ENCODE assay signal across 25 cellular contexts in the genomic region with DNA sequence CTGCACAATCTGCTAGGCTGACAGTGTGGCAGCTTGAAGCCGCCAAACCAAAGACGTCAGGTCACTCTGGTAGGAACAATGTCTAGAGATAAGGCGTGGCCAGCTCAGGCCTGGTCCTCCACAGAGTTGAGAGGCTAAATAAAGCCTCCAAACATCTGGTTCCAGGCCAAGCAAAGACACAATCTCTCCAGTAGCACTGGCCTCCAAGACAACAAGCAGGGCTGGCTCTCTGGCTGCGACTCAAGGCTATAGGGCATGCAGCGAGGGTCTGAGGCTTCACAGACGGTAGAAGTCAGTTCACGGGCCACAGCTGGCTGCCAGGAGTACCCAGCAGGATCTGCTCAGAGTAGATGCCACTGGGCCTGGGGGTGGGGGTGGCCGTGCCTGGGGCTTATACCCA.
DNase-seq lines count a peak whose midpoint lies in the region; ATAC-seq, FAIRE-seq and TF ChIP-seq lines count a peak whose summit lies in the region.
"Had no signal": no experiment of that assay in that cellular context is flagged by ENCODE, and none has a peak within 500 bp of the region (broad histone marks: within the 10 kb centered on the region; RNA-seq: fewer than 3 reads in every experiment).

No MANE protein-coding gene starts in this region.

- ATAC-seq in gastrocnemius medialis (peak; percentile 37 to 43), HG03521 (IDR thresholded peaks at IDR 0.05; ENCODE audit: unreplicated experiment) (no peak)
- ATAC-seq: activated CD8-positive, alpha-beta T cell treated with anti-CD3 and anti-CD28 coated beads, Interleukin-2, amount 10 ng/mL, durations not matched to agents 7 days and 5 days; activated naive CD8-positive, alpha-beta T cell treated with anti-CD3 and anti-CD28 coated beads, Interleukin-2, amount 50 U/mL, for 24 hours; body of pancreas; stimulated activated effector memory CD8-positive, alpha-beta T cell treated with anti-CD3 and anti-CD28 coated beads, Interleukin-12 subunit alpha, Interleukin-12 subunit beta, amount 100 ng/mL, for 72 hours had no signal

- H3K4me1 Mint-ChIP-seq in activated T-helper 1 cell treated with anti-CD3 and anti-CD28 coated beads, Interleukin-12 subunit alpha, Interleukin-12 subunit beta, Interleukin-2, Interleukin-4 antibody, amounts not matched to agents 30 ng/mL and 10 ng/mL and 1 ng/mL, durations not matched to agents 14 hours and 24 hours and 36 hours (ENCODE audit: low read depth), result peaks cover 21% of the 10 kb centered on the region

- no peaks in the 10 kb centered on the region for H3K27me3 Mint-ChIP-seq in activated T-helper 1 cell treated with anti-CD3 and anti-CD28 coated beads, Interleukin-12 subunit alpha, Interleukin-12 subunit beta, Interleukin-2, Interleukin-4 antibody, amounts not matched to agents 30 ng/mL and 10 ng/mL and 1 ng/mL, durations not matched to agents 14 hours and 24 hours and 36 hours (ENCODE audit: insufficient read depth)
- H3K27me3 Mint-ChIP-seq: activated naive CD8-positive, alpha-beta T cell treated with anti-CD3 and anti-CD28 coated beads, Interleukin-2, amount 50 U/mL, for 24 hours; naive B cell had no signal

- peak overlapping the region; percentile 14 for H3K4me3 ChIP-seq in coronary artery
- H3K4me3 ChIP-seq in right atrium auricular region, result no peak overlapping the region
- no peak overlapping the region for H3K4me3 ChIP-seq in gastrocnemius medialis
- H3K4me3 ChIP-seq: body of pancreas had no signal

- no peak for TF ChIP-seq CTCF in coronary artery (IDR thresholded peaks at IDR 0.05)
- TF ChIP-seq CTCF in right atrium auricular region (IDR thresholded peaks at IDR 0.05), result no peak
- TF ChIP-seq CTCF in gastrocnemius medialis (IDR thresholded peaks at IDR 0.05 in 4 of 5, conservative IDR thresholded peaks at IDR 0.05 in 1 of 5), result no peak

- H3K36me3 ChIP-seq in right atrium auricular region, result peaks cover 6% of the 10 kb centered on the region
- H3K36me3 ChIP-seq in gastrocnemius medialis, result peaks cover 0 to 1% of the 10 kb centered on the region in 2 donors

- intact Hi-C loops in gastrocnemius medialis (cut with DNase I; ENCODE audit: low total_unique reads), result no loop called here
- intact Hi-C loops in activated T-helper 1 cell treated with anti-CD3 and anti-CD28 coated beads, Interleukin-12 subunit alpha, Interleukin-12 subunit beta, Interleukin-2, Interleukin-4 antibody, amounts not matched to agents 30 ng/mL and 10 ng/mL and 1 ng/mL, durations not matched to agents 14 hours and 24 hours and 36 hours (cut with micrococcal nuclease), result no loop called here

- H3K9me3 ChIP-seq in right atrium auricular region, result no peaks in the 10 kb centered on the region
- no peaks in the 10 kb centered on the region for H3K9me3 ChIP-seq in gastrocnemius medialis
- H3K9me3 ChIP-seq: body of pancreas had no signal

- peak; percentile 71 for FAIRE-seq in HTR-8/SVneo (lab: Jason Lieb, UNC)
- FAIRE-seq in GM12892 (lab: Jason Lieb, UNC), result no peak
- FAIRE-seq in urothelium cell line (lab: Jason Lieb, UNC), result no peak

- no peak for TF ChIP-seq POLR2A in gastrocnemius medialis (IDR thresholded peaks at IDR 0.05)
- no peak for TF ChIP-seq POLR2A in GM12892 (IDR thresholded peaks at IDR 0.05; ENCODE audit: low read depth, low read length)

- in situ Hi-C loops in gastrocnemius medialis (cut with MboI; ENCODE audit: low sequenced_read_pairs in 4 of 4), result no loop called here

- H3K27ac ChIP-seq in coronary artery (peak overlapping the region; percentile 91 to 99), right atrium auricular region (peak overlapping the region; percentile 95), gastrocnemius medialis (peak overlapping the region in 3 of 4 donors; percentile 36 to 88 (median 57))
- H3K27ac ChIP-seq: body of pancreas had no signal

- peaks cover 11% of the 10 kb centered on the region for H3K36me3 Mint-ChIP-seq in activated T-helper 1 cell treated with anti-CD3 and anti-CD28 coated beads, Interleukin-12 subunit alpha, Interleukin-12 subunit beta, Interleukin-2, Interleukin-4 antibody, amounts not matched to agents 30 ng/mL and 10 ng/mL and 1 ng/mL, durations not matched to agents 14 hours and 24 hours and 36 hours (ENCODE audit: low read depth)

- H3K27ac Mint-ChIP-seq in activated T-helper 1 cell treated with anti-CD3 and anti-CD28 coated beads, Interleukin-12 subunit alpha, Interleukin-12 subunit beta, Interleukin-2, Interleukin-4 antibody, amounts not matched to agents 30 ng/mL and 10 ng/mL and 1 ng/mL, durations not matched to agents 14 hours and 24 hours and 36 hours, result no peak overlapping the region
- H3K27ac Mint-ChIP-seq: activated CD8-positive, alpha-beta T cell treated with anti-CD3 and anti-CD28 coated beads, Interleukin-2, amount 10 ng/mL, durations not matched to agents 7 days and 5 days; activated naive CD8-positive, alpha-beta T cell treated with anti-CD3 and anti-CD28 coated beads, Interleukin-2, amount 50 U/mL, for 24 hours; stimulated activated effector memory CD8-positive, alpha-beta T cell treated with anti-CD3 and anti-CD28 coated beads, Interleukin-12 subunit alpha, Interleukin-12 subunit beta, amount 100 ng/mL, for 72 hours; T-helper 2 cell treated with Interferon-gamma antibody and Interleukin-4, amounts not matched to agents 5 μg/mL and 100 μg/mL, for 36 hours had no signal

- H3K4me1 ChIP-seq in right atrium auricular region (peaks cover 0 to 70% of the 10 kb centered on the region in 2 donors), gastrocnemius medialis (peaks cover 31 to 63% of the 10 kb centered on the region in 2 donors)

- H3K4me3 Mint-ChIP-seq in activated T-helper 1 cell treated with anti-CD3 and anti-CD28 coated beads, Interleukin-12 subunit alpha, Interleukin-12 subunit beta, Interleukin-2, Interleukin-4 antibody, amounts not matched to agents 30 ng/mL and 10 ng/mL and 1 ng/mL, durations not matched to agents 14 hours and 24 hours and 36 hours, result no peak overlapping the region
- H3K4me3 Mint-ChIP-seq: activated CD8-positive, alpha-beta T cell treated with anti-CD3 and anti-CD28 coated beads, Interleukin-2, amount 10 ng/mL, durations not matched to agents 7 days and 5 days; activated naive CD8-positive, alpha-beta T cell treated with anti-CD3 and anti-CD28 coated beads, Interleukin-2, amount 50 U/mL, for 24 hours; stimulated activated effector memory CD8-positive, alpha-beta T cell treated with anti-CD3 and anti-CD28 coated beads, Interleukin-12 subunit alpha, Interleukin-12 subunit beta, amount 100 ng/mL, for 72 hours; T-helper 2 cell treated with Interferon-gamma antibody and Interleukin-4, amounts not matched to agents 5 μg/mL and 100 μg/mL, for 36 hours had no signal

- no peaks in the 10 kb centered on the region for H3K27me3 ChIP-seq in right atrium auricular region
- H3K27me3 ChIP-seq in gastrocnemius medialis, result no peaks in the 10 kb centered on the region
- H3K27me3 ChIP-seq: body of pancreas had no signal

- DNase-seq in HTR-8/SVneo (ENCODE audit: insufficient read length, low spot score), result no peak
- DNase-seq in coronary artery (ENCODE audit: low spot score), result no peak
- peak; percentile 72 for DNase-seq in right atrium auricular region (ENCODE audit: low spot score)
- DNase-seq in gastrocnemius medialis, result peak in 1 of 2 donors; percentile 18
- DNase-seq in GM12892 (ENCODE audit: insufficient read length), result no peak
- no peak for DNase-seq in activated T-helper 1 cell treated with anti-CD3 and anti-CD28 coated beads, Interleukin-12 subunit alpha, Interleukin-12 subunit beta, Interleukin-2, Interleukin-4 antibody, amounts not matched to agents 30 ng/mL and 10 ng/mL and 1 ng/mL, durations not matched to agents 14 hours and 24 hours and 36 hours (ENCODE audit: low spot score)
- DNase-seq in urothelium cell line (ENCODE audit: low spot score), result no peak
- DNase-seq: activated CD8-positive, alpha-beta T cell treated with anti-CD3 and anti-CD28 coated beads, Interleukin-2, amount 10 ng/mL, durations not matched to agents 7 days and 5 days; activated effector memory CD4-positive, alpha-beta T cell treated with Interleukin-2 at 50 U/mL for 16 hours; activated naive CD8-positive, alpha-beta T cell treated with anti-CD3 and anti-CD28 coated beads, Interleukin-2, amount 50 U/mL, for 24 hours; activated T-cell treated with anti-CD3 and anti-CD28 coated beads for 4 hours; body of pancreas; DMS153; effector CD8-positive, alpha-beta T cell; GOT3; IMR-90; kidney glomerular epithelial cell; mesendoderm; naive B cell; NCI-H146; stimulated activated CD4-positive, alpha-beta T cell treated with anti-CD3 and anti-CD28 coated beads, Interleukin-12 subunit alpha, Interleukin-12 subunit beta, amount 100 ng/mL, for 4 hours; stimulated activated CD4-positive, alpha-beta T cell treated with anti-CD3 and anti-CD28 coated beads, Interleukin-4, amount 100 ng/mL, for 24 hours had no signal

- H3K9me3 Mint-ChIP-seq in activated T-helper 1 cell treated with anti-CD3 and anti-CD28 coated beads, Interleukin-12 subunit alpha, Interleukin-12 subunit beta, Interleukin-2, Interleukin-4 antibody, amounts not matched to agents 30 ng/mL and 10 ng/mL and 1 ng/mL, durations not matched to agents 14 hours and 24 hours and 36 hours, result no peaks in the 10 kb centered on the region
- H3K9me3 Mint-ChIP-seq: activated naive CD8-positive, alpha-beta T cell treated with anti-CD3 and anti-CD28 coated beads, Interleukin-2, amount 50 U/mL, for 24 hours; naive B cell; stimulated activated effector memory CD8-positive, alpha-beta T cell treated with anti-CD3 and anti-CD28 coated beads, Interleukin-12 subunit alpha, Interleukin-12 subunit beta, amount 100 ng/mL, for 72 hours; T-helper 2 cell treated with Interferon-gamma antibody and Interleukin-4, amounts not matched to agents 5 μg/mL and 100 μg/mL, for 36 hours had no signal
